In the genomic region with DNA sequence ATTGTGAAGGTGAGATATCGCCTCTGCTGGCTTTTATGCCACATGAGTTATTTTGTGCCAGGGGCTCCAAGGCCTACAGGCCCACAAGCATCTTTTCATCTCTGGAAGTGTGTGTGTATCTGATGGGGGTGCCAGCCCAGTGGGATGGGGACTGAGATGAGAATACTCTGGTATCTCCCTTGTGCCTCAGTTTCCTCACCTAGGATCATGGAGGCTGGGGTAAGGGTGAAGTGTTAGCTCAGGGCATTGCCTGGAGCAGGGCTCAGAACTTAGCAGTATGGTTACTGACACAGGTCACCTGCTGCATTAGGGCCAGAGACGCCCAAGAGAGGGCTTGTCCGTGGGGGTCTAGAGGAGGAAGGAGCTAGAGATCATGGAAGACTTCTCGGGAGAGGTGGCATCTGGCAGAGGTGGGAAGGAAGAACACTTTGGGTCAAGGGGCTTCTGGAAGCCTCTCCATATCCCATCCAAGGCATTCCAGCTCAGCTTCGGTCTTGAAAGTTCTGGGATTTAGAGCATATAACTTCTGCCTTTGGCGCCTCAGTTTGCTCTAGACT, we compare ENCODE assay signal across 9 cellular contexts. TPM values are rescaled to one million over a fixed set of nuclear protein-coding genes. Genes with fewer than 3 reads are reported as not detected.
A peak's percentile ranks its signal among the peaks of the same experiment; 100 is the strongest.
DNase-seq lines count a peak whose midpoint lies in the region; ATAC-seq and TF ChIP-seq lines count a peak whose summit lies in the region.
"Had no signal": no experiment of that assay in that cellular context is flagged by ENCODE, and none has a peak within 500 bp of the region (broad histone marks: within the 10 kb centered on the region; RNA-seq: fewer than 3 reads in every experiment).

No MANE protein-coding gene starts in this region.

- no peak for TF ChIP-seq CTCF in glutamatergic neuron (IDR thresholded peaks at IDR 0.05; ENCODE audit: partially characterized antibody, unreplicated experiment)
- TF ChIP-seq CTCF in sigmoid colon (IDR thresholded peaks at IDR 0.05): no peak

- 66 to 86% methylated on average over 6 of the region's 6 CpGs for WGBS in sigmoid colon, 2 donors

- peak overlapping the region; percentile 81 to 89 (median 84) for H3K27ac ChIP-seq in sigmoid colon

- TF ChIP-seq POLR2A in sigmoid colon (IDR thresholded peaks at IDR 0.05): no peak

- ATAC-seq in T-cell (replicated peaks in 1 of 4): no peak
- no peak for ATAC-seq in HG03565 (IDR thresholded peaks at IDR 0.05; ENCODE audit: unreplicated experiment)

- peak overlapping the region; percentile 70 to 75 (median 75) for H3K4me3 Mint-ChIP-seq in T-cell
- H3K4me3 Mint-ChIP-seq in glutamatergic neuron (ENCODE audit: unreplicated experiment): peak overlapping the region; percentile 76

- H3K9me3 ChIP-seq in sigmoid colon: no peaks in the 10 kb centered on the region

- CTCF ChIA-PET in T-cell (lab: Charles Lee): no interaction called here

- H3K9me3 Mint-ChIP-seq in T-cell (no peaks in the 10 kb centered on the region), glutamatergic neuron (ENCODE audit: unreplicated experiment) (peaks cover 18% of the 10 kb centered on the region)

- POLR2A ChIA-PET in T-cell (lab: Charles Lee): no interaction called here

- peaks cover 19 to 54% of the 10 kb centered on the region in 2 donors for H3K27me3 Mint-ChIP-seq in T-cell
- H3K27me3 Mint-ChIP-seq in glutamatergic neuron (ENCODE audit: unreplicated experiment): peaks cover 14% of the 10 kb centered on the region

- H3K36me3 ChIP-seq in H7 (replicated peaks; ENCODE audit: control insufficient read depth, insufficient read depth, low read length) (no peaks in the 10 kb centered on the region), sigmoid colon (no peaks in the 10 kb centered on the region)

- H3K27me3 ChIP-seq in H7 (ENCODE audit: control insufficient read depth, insufficient read depth, low read length) (peaks cover 21% of the 10 kb centered on the region), sigmoid colon (peaks cover 0 to 6% (median 0%) of the 10 kb centered on the region in 3 donors)

- no peak for TF ChIP-seq EP300 in sigmoid colon (IDR thresholded peaks at IDR 0.05)

- peak; percentile 41 for DNase-seq in H7
- no peak for DNase-seq in T-cell
- DNase-seq in glutamatergic neuron: no peak
- DNase-seq in sigmoid colon: no peak
- DNase-seq in COR-L47 (lab: John Stamatoyannopoulos, UW): no peak
- no peak for DNase-seq in SHP77 (lab: John Stamatoyannopoulos, UW)
- DNase-seq: GDM1 had no signal

- H3K4me1 Mint-ChIP-seq in T-cell (peaks cover 0 to 13% (median 9%) of the 10 kb centered on the region in 3 donors), glutamatergic neuron (ENCODE audit: low read depth, unreplicated experiment) (peaks cover 12% of the 10 kb centered on the region)

- H3K4me3 ChIP-seq in H7 (ENCODE audit: insufficient read depth, low read depth, low read length) (no peak overlapping the region), sigmoid colon (peak overlapping the region in 3 of 4 donors; percentile 54 to 87 (median 66))

- no peaks in the 10 kb centered on the region for H3K36me3 Mint-ChIP-seq in T-cell
- no peaks in the 10 kb centered on the region for H3K36me3 Mint-ChIP-seq in glutamatergic neuron (ENCODE audit: unreplicated experiment)

- H3K4me1 ChIP-seq in sigmoid colon: peaks cover 2 to 52% (median 48%) of the 10 kb centered on the region in 4 donors

- intact Hi-C loops in sigmoid colon (cut with DNase I): loop anchor here (10.0 kb wide), 1 partner anchor 272 kb away; a partner anchor contains a TSS

- H3K27ac Mint-ChIP-seq in T-cell: no peak overlapping the region
- peak overlapping the region; percentile 78 for H3K27ac Mint-ChIP-seq in glutamatergic neuron (ENCODE audit: unreplicated experiment)

RNA-seq across cellular contexts. Expression of a gene that starts 0.8 kb away (rescaled TPM):
- 13.3 and 29.5 TPM in 2 replicates for total RNA-seq in H7 (2014; rRNA removed; shearing (Covaris generic))
- under 1 TPM; 0.12 to 0.95 (median 0.48) TPM for total RNA-seq in T-cell
- total RNA-seq in glutamatergic neuron (ENCODE audit: unreplicated experiment): 336 TPM
- total RNA-seq in sigmoid colon: 10 to 100 TPM; 16.0 to 95.8 (median 29.0) TPM
- 10 to 100 TPM; 12.6 to 80.1 (median 19.0) TPM for polyA plus RNA-seq in sigmoid colon
- total RNA-seq: myocyte had no signal

RNA-seq across cellular contexts. Expression of a gene that starts 49.1 kb away (rescaled TPM):
- total RNA-seq in H7 (2014; rRNA removed; shearing (Covaris generic)): 44.6 and 45.3 TPM in 2 replicates
- total RNA-seq in T-cell (100 to 1,000 TPM in 1 of 5 donors, 10 to 100 TPM in 4; 29.2 to 110 (median 32.0) TPM), glutamatergic neuron (ENCODE audit: unreplicated experiment) (29.4 TPM), sigmoid colon (100 to 1,000 TPM in 1 of 4 donors, 10 to 100 TPM in 3; 56.5 to 116 (median 69.6) TPM)
- 10 to 100 TPM; 28.9 to 58.7 (median 53.5) TPM for polyA plus RNA-seq in sigmoid colon
